Comparison of ENCODE assay signal across 9 cellular contexts in the genomic region with DNA sequence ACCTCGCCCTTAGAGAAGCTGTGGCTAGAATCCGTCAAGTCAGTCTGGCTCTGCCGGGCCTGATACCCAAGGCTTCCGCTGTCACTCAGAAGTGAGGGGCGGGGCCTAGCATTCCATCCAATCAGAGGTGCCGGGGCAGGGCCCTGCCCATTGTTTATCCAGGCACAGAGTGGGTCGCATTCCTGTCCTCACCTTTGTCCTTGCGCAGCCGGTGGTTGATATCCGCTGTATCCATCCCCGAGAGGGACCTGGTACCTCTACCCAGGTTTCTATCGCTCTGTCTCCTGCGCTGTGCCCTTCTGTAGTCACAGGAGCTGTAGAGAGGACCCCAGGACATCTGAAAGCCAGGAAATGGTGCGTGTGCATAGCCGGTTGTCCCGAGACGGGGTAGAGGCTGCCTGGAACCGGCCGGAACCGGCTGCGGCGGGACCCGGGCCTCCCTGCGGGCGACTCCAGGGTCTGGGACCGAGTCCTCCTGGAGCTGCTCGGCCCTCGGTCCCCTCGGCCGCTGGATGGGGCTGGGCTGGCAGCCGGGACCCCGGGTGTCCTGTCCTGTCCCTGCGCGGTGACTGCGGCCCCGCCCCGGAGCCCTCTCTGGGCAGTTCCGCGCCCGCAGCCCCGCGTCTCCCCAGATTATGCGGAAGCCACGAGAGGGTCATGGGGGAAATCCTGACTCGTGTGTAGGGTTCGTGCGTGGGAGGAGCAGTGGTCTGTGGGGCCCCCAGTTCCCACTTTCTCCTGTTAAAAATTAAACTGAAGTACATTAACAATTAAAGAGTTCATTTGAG. TPM values are rescaled to one million over a fixed set of nuclear protein-coding genes. Genes with fewer than 3 reads are reported as not detected.
DNase-seq lines count a peak whose midpoint lies in the region; ATAC-seq and TF ChIP-seq lines count a peak whose summit lies in the region.
"Had no signal": no experiment of that assay in that cellular context is flagged by ENCODE, and none has a peak within 500 bp of the region (broad histone marks: within the 10 kb centered on the region; RNA-seq: fewer than 3 reads in every experiment).

Gene ZNF763, plus strand, starts transcription at position 183 of the 788 bp plus-strand sequence. Its CDS starts 169 bp downstream, at position 352.

- H3K27ac ChIP-seq in OCI-LY7 (ENCODE audit: low read depth, low read length, poor library complexity, severe bottlenecking): peak within 1 kb of the TSS; percentile 63

- H3K9me3 ChIP-seq in OCI-LY7 (ENCODE audit: low read length): no peaks in the 10 kb centered on the region

- CTCF ChIA-PET in OCI-LY7 (lab: Charles Lee; ENCODE audit: unreplicated experiment): interaction anchor here (0.6 kb wide), 1 partner anchor 20 kb away, joined by 7 read pairs; no protein-coding TSS in a partner anchor

- no peaks in the 10 kb centered on the region for H4K20me1 ChIP-seq in OCI-LY7 (ENCODE audit: insufficient read depth, low read length)

- peak within 1 kb of the TSS; percentile 78 for H2AFZ ChIP-seq in OCI-LY7 (ENCODE audit: low read length)

- DNase-seq in Ammon's horn (ENCODE audit: low spot score): peak; percentile 97
- DNase-seq in GM19240 (ENCODE audit: insufficient read length, low spot score): peak; percentile 67
- DNase-seq in OCI-LY7 (ENCODE audit: low spot score): peak; percentile 95
- DNase-seq in activated T-cell treated with anti-CD3 and anti-CD28 coated beads, Interleukin-2, amount 50 U/mL, for 1 hour: peak; percentile 85
- peak; percentile 91 to 93 for DNase-seq in erythroblast (lab: John Stamatoyannopoulos, UW)
- peak; percentile 97 for DNase-seq in mucosa of gallbladder (ENCODE audit: low spot score)
- DNase-seq in stimulated activated CD8-positive, alpha-beta memory T cell treated with anti-CD3 and anti-CD28 coated beads, Interleukin-4, amount 100 ng/mL, for 1 hour (ENCODE audit: low read depth in 2 of 2, low spot score in 1 of 2): peak; percentile 73 to 78

- no peak for TF ChIP-seq CTCF in OCI-LY7 (conservative IDR thresholded peaks at IDR 0.05; ENCODE audit: low read length)

- peaks cover 15% of the 10 kb centered on the region for H3K4me1 ChIP-seq in OCI-LY7 (ENCODE audit: insufficient read depth, low read length, poor library complexity, severe bottlenecking)

- TF ChIP-seq POLR2A in erythroblast (IDR thresholded peaks at IDR 0.05; ENCODE audit: low read length): peak; percentile 83

- H3K79me2 ChIP-seq in OCI-LY7 (ENCODE audit: insufficient read depth, low read depth, low read length): no peaks in the 10 kb centered on the region

- intact Hi-C loops in OCI-LY7 (cut with micrococcal nuclease; ENCODE audit: unreplicated experiment): loop anchor here (1.0 to 2.0 kb wide), 4 partner anchors 24 to 176 kb away; no protein-coding TSS in a partner anchor

- H3K4me2 ChIP-seq in OCI-LY7 (ENCODE audit: low read length): peak within 1 kb of the TSS; percentile 83

- POLR2A ChIA-PET in OCI-LY7 (lab: Charles Lee): interaction anchor here (1.0 kb wide), 1 partner anchor 23 kb away, joined by 3 read pairs; no protein-coding TSS in a partner anchor

- no peaks in the 10 kb centered on the region for H3K9me2 ChIP-seq in OCI-LY7 (ENCODE audit: insufficient read depth, low read length)

- TSS peak; percentile 67 for BruUV-seq in OCI-LY7 (replicated peaks; lab: Mats Ljungman, UMichigan)

- H3K36me3 ChIP-seq in OCI-LY7 (ENCODE audit: insufficient read depth, low read length): no peaks in the 10 kb centered on the region

- H3K4me3 ChIP-seq in OCI-LY7 (ENCODE audit: low read depth, low read length, poor library complexity, severe bottlenecking): peak within 1 kb of the TSS; percentile 85

- ATAC-seq in HG03520 (IDR thresholded peaks at IDR 0.05; ENCODE audit: unreplicated experiment): peak; percentile 83
- ATAC-seq: HCT116 had no signal

RNA-seq across cellular contexts. Expression of gene ZNF763, which starts in this region (rescaled TPM):
- total RNA-seq in OCI-LY7 (2014; rRNA removed; shearing (Covaris generic)): 2.7 and 2.8 TPM in 2 replicates
- total RNA-seq in OCI-LY7 (2022) (6.2 and 7.7 TPM in 2 replicates), mucosa of gallbladder (5.2 TPM)

Comparison
In these comparisons a context has a peak if more than half of its experiments do, and no peak if none do; other contexts are left out.
1. Peak in every context shown above with its lines: DNase-seq, ATAC-seq, H3K4me3 ChIP-seq and H3K27ac ChIP-seq.